In genomic region chr6:88474720-88475119, GRCh38 we compare ENCODE assay signal across 22 cellular contexts.
A peak's percentile ranks its signal among the peaks of the same experiment; 100 is the strongest.
DNase-seq lines count a peak whose midpoint lies in the region; ATAC-seq, FAIRE-seq and TF ChIP-seq lines count a peak whose summit lies in the region.
"Had no signal": no experiment of that assay in that cellular context is flagged by ENCODE, and none has a peak within 500 bp of the region (broad histone marks: within the 10 kb centered on the region; RNA-seq: fewer than 3 reads in every experiment).

No MANE protein-coding gene starts in this region.

- H3K4me2 ChIP-seq in A549 (no peak overlapping the region), K562 (ENCODE audit: insufficient read depth, low read length) (no peak overlapping the region), mesenchymal stem cell (ENCODE audit: low read length, poor library complexity, severe bottlenecking) (no peak overlapping the region)
- H3K4me2 ChIP-seq: BLaER1 treated with 17β-estradiol and CSF1 and Interleukin-3, amounts not matched to agents 10 nM and 100 nM had no signal

- no peak overlapping the region for H2BK12ac ChIP-seq in mesenchymal stem cell (ENCODE audit: low read length in 2 of 2)

- H3K79me2 ChIP-seq in K562 (ENCODE audit: control insufficient read depth, insufficient read depth, low read length) = no peaks in the 10 kb centered on the region

- H2AK5ac ChIP-seq in mesenchymal stem cell (ENCODE audit: low read length, severe bottlenecking) = no peak overlapping the region

- H3K14ac ChIP-seq in mesenchymal stem cell (ENCODE audit: low read length in 2 of 2) = no peak overlapping the region

- H2AFZ ChIP-seq in K562 (ENCODE audit: low read depth, low read length) (no peak overlapping the region), mesenchymal stem cell (ENCODE audit: low read depth, low read length) (no peak overlapping the region)

- no peak for DNase-seq in A549 (ENCODE audit: low read depth in 1 of 2, low spot score in 1 of 2)
- no peak for DNase-seq in GM19239 (ENCODE audit: insufficient read length, low spot score)
- DNase-seq in K562 (ENCODE audit: extremely low read depth in 1 of 4, low spot score in 3 of 4) = no peak
- DNase-seq in mesenchymal stem cell = no peak
- no peak for DNase-seq in SHP77 treated with DMSO at 0.1 percent for 48 hours (lab: John Stamatoyannopoulos, UW)
- DNase-seq in DMS53 (lab: John Stamatoyannopoulos, UW) = no peak
- DNase-seq: 8988T; AML-193; Caco-2; Calu3; CD4-positive, alpha-beta T cell; CD8-positive, alpha-beta T cell; DMS79; DND-41; EL; GDM1 had no signal

- TF ChIP-seq POLR2A in A549 (IDR thresholded peaks at IDR 0.05; ENCODE audit: low read length) (no peak), K562 (conservative IDR thresholded peaks at IDR 0.05) (no peak)

- H3K4ac ChIP-seq in mesenchymal stem cell (ENCODE audit: low read depth in 1 of 2, low read length in 2 of 2) = no peak overlapping the region

- no peak overlapping the region for H3K4me3 ChIP-seq in A549
- no peak overlapping the region for H3K4me3 ChIP-seq in K562
- no peak overlapping the region for H3K4me3 ChIP-seq in mesenchymal stem cell (ENCODE audit: insufficient read depth in 1 of 2, low read depth in 1 of 2, low read length in 2 of 2)
- H3K4me3 ChIP-seq: BLaER1 treated with 17β-estradiol and CSF1 and Interleukin-3, amounts not matched to agents 10 nM and 100 nM; GM12878 had no signal

- H3K36me3 ChIP-seq in K562 (ENCODE audit: control insufficient read depth, insufficient read depth, low read length) = no peaks in the 10 kb centered on the region
- no peaks in the 10 kb centered on the region for H3K36me3 ChIP-seq in mesenchymal stem cell (ENCODE audit: control insufficient read depth in 1 of 2, insufficient read depth in 2 of 2, low read depth in 1 of 2, low read length in 2 of 2)
- H3K36me3 ChIP-seq: BLaER1 treated with 17β-estradiol and CSF1 and Interleukin-3, amounts not matched to agents 10 nM and 100 nM had no signal

- H3K9ac ChIP-seq in K562 (ENCODE audit: insufficient read depth in 1 of 2, low read depth in 2 of 2, low read length in 2 of 2) (no peak overlapping the region), mesenchymal stem cell (ENCODE audit: low read length) (no peak overlapping the region)
- H3K9ac ChIP-seq: BLaER1 treated with 17β-estradiol and CSF1 and Interleukin-3, amounts not matched to agents 10 nM and 100 nM had no signal

- no peaks in the 10 kb centered on the region for H3K79me1 ChIP-seq in mesenchymal stem cell (replicated peaks; ENCODE audit: low read length, poor library complexity, severe bottlenecking)

- no peak for TF ChIP-seq RAD21 in A549 (conservative IDR thresholded peaks at IDR 0.05 in 1 of 2, IDR thresholded peaks at IDR 0.05 in 1 of 2)
- TF ChIP-seq RAD21 in K562 (CRISPR knock-in tag; conservative IDR thresholded peaks at IDR 0.05 in 1 of 2, IDR thresholded peaks at IDR 0.05 in 1 of 2) = no peak

- no peak overlapping the region for H4K8ac ChIP-seq in mesenchymal stem cell (ENCODE audit: low read length)

- H3K27me3 ChIP-seq in K562 (ENCODE audit: control insufficient read depth in 2 of 2, insufficient read depth in 2 of 2, low read length in 2 of 2) = peaks cover 4 to 20% of the 10 kb centered on the region in 2 experiments; a peak in 3 of 5 replicates
- peaks cover 0 to 12% of the 10 kb centered on the region in 2 experiments for H3K27me3 ChIP-seq in mesenchymal stem cell (ENCODE audit: control insufficient read depth in 1 of 2, insufficient read depth in 1 of 2, low read length in 2 of 2)
- H3K27me3 ChIP-seq: BLaER1 treated with 17β-estradiol and CSF1 and Interleukin-3, amounts not matched to agents 10 nM and 100 nM had no signal

- no peak overlapping the region for H3K18ac ChIP-seq in mesenchymal stem cell (ENCODE audit: low read depth in 1 of 2, low read length in 2 of 2)

- POLR2A ChIA-PET in A549 (lab: Yijun Ruan, JAX) (no interaction called here), K562 (lab: Yijun Ruan, JAX) (no interaction called here)

- H4K91ac ChIP-seq in mesenchymal stem cell (ENCODE audit: low read length) = no peak overlapping the region

- ATAC-seq in A549 (no peak), K562 (no peak)
- ATAC-seq: CD8-positive, alpha-beta T cell; GM12878 had no signal

- TF ChIP-seq CTCF in A549 (IDR thresholded peaks at IDR 0.05) (no peak), K562 (IDR thresholded peaks at IDR 0.05 in 2 of 3, conservative IDR thresholded peaks at IDR 0.05 in 1 of 3; ENCODE audit: insufficient read depth in 2 of 3, low read depth in 1 of 3, low read length in 3 of 3) (no peak)

- H3K9me3 ChIP-seq in A549 (no peaks in the 10 kb centered on the region), K562 (replicated peaks; ENCODE audit: control insufficient read depth, insufficient read depth, low read depth, low read length) (no peaks in the 10 kb centered on the region), mesenchymal stem cell (ENCODE audit: control insufficient read depth, low read length) (no peaks in the 10 kb centered on the region)
- H3K9me3 ChIP-seq: Caco-2 had no signal

- H4K20me1 ChIP-seq in K562 (replicated peaks; ENCODE audit: control insufficient read depth, insufficient read depth, low read length) = no peaks in the 10 kb centered on the region
- H4K20me1 ChIP-seq: BLaER1 treated with 17β-estradiol and CSF1 and Interleukin-3, amounts not matched to agents 10 nM and 100 nM had no signal

- H3K23ac ChIP-seq in mesenchymal stem cell (ENCODE audit: low read length in 2 of 2) = no peak overlapping the region

- H2BK15ac ChIP-seq in mesenchymal stem cell (ENCODE audit: low read depth, poor library complexity, severe bottlenecking) = no peak overlapping the region

- intact Hi-C loops in K562 (cut with micrococcal nuclease) = no loop called here

- CTCF ChIA-PET in A549 (lab: Yijun Ruan, JAX) (no interaction called here), K562 (lab: Yijun Ruan, JAX; ENCODE audit: low intra/inter-chr PET ratio) (no interaction called here)

- in situ Hi-C loops in K562 (cut with MboI) = no loop called here

- BruUV-seq in K562 (replicated peaks; lab: Mats Ljungman, UMichigan) = no TSS peak

- TF ChIP-seq EP300 in A549 (IDR thresholded peaks at IDR 0.05) (no peak), K562 (IDR thresholded peaks at IDR 0.05; ENCODE audit: low read length) (no peak)

- no peak overlapping the region for H2BK5ac ChIP-seq in mesenchymal stem cell (ENCODE audit: low read depth, low read length, poor library complexity, severe bottlenecking)

- no peaks in the 10 kb centered on the region for H3K4me1 ChIP-seq in A549
- H3K4me1 ChIP-seq in K562 (replicated peaks in 1 of 2; ENCODE audit: control insufficient read depth in 2 of 2, insufficient read depth in 2 of 2, low read length in 2 of 2) = no peaks in the 10 kb centered on the region
- no peaks in the 10 kb centered on the region for H3K4me1 ChIP-seq in mesenchymal stem cell (ENCODE audit: control insufficient read depth, insufficient read depth, low read depth, low read length)
- H3K4me1 ChIP-seq: BLaER1 treated with 17β-estradiol and CSF1 and Interleukin-3, amounts not matched to agents 10 nM and 100 nM; Caco-2 had no signal

- FAIRE-seq in A549 (lab: Jason Lieb, UNC) (no peak), GM19239 (lab: Jason Lieb, UNC) (peak; percentile 63), K562 (lab: Jason Lieb, UNC) (no peak)
- FAIRE-seq: D721Med, GM12878, GM12892, GM18507 had no signal

- H3K27ac ChIP-seq in A549 (no peak overlapping the region), K562 (ENCODE audit: extremely low read depth, low read depth, low read length) (no peak overlapping the region), mesenchymal stem cell (ENCODE audit: low read length, poor library complexity, severe bottlenecking) (no peak overlapping the region)
- H3K27ac ChIP-seq: BLaER1 treated with 17β-estradiol and CSF1 and Interleukin-3, amounts not matched to agents 10 nM and 100 nM; C4-2B had no signal

- no peak overlapping the region for H2BK120ac ChIP-seq in mesenchymal stem cell (ENCODE audit: low read depth, low read length)

- H3K9me1 ChIP-seq in K562 (ENCODE audit: control insufficient read depth, insufficient read depth, low read length) = no peaks in the 10 kb centered on the region

TF ChIP-seq in A549, 52 proteins besides CTCF, POLR2A, EP300 and RAD21:
- peak; percentile 63 for TF ChIP-seq MAFK (IDR thresholded peaks at IDR 0.05; ENCODE audit: partially characterized antibody)
- TF ChIP-seq FOSL2 (IDR thresholded peaks at IDR 0.05) = no peak
- TF ChIP-seq FOSL2 (CRISPR knock-in tag; IDR thresholded peaks at IDR 0.05) = no peak
TF ChIP-seq in A549: peak in this region for 1.

TF ChIP-seq in K562, 482 proteins besides CTCF, POLR2A, EP300 and RAD21:
- no peak for TF ChIP-seq RNF219 (CRISPR knock-in tag; IDR thresholded peaks at IDR 0.05)
- peak; percentile 35; the same call in 1 of the 2 replicates for TF ChIP-seq MAFK (IDR thresholded peaks at IDR 0.05; ENCODE audit: low read length)
- no peak for TF ChIP-seq EP400 (IDR thresholded peaks at IDR 0.05)
- TF ChIP-seq MAFG (tag; conservative IDR thresholded peaks at IDR 0.05) = peak; percentile 59; the same call in 1 of the 2 replicates
- TF ChIP-seq C11orf30 (IDR thresholded peaks at IDR 0.05; ENCODE audit: low read depth) = peak; percentile 51; the same call in 1 of the 2 replicates
- TF ChIP-seq MYNN (IDR thresholded peaks at IDR 0.05) = no peak
- no peak for TF ChIP-seq MYNN (CRISPR knock-in tag; IDR thresholded peaks at IDR 0.05)
- peak; percentile 79 for TF ChIP-seq ZNF316 (IDR thresholded peaks at IDR 0.05)
- TF ChIP-seq MAFF (IDR thresholded peaks at IDR 0.05; ENCODE audit: low read length) = peak; percentile 62

Comparison
In these comparisons a context has a peak if more than half of its experiments do, and no peak if none do; other contexts are left out.
1. Of the 35 proteins assayed by ChIP-seq in both K562 and A549: peak only in K562: none; only in A549: none; in both: MAFK; in neither: 34.